ENCODE assay signal across 8 cellular contexts in genomic region chr17:57255776-57256681, GRCh38. TPM values are rescaled to one million over a fixed set of nuclear protein-coding genes. Genes with fewer than 3 reads are reported as not detected.
DNase-seq lines count a peak whose midpoint lies in the region; ATAC-seq, FAIRE-seq and TF ChIP-seq lines count a peak whose summit lies in the region.

Gene MSI2, plus strand, starts transcription at chr17:57256523. Its CDS starts 220 bp downstream, at chr17:57256743.

- no peaks in the 10 kb centered on the region for H3K79me2 ChIP-seq in PC-9 (ENCODE audit: low read depth)

- no peaks in the 10 kb centered on the region for H4K20me1 ChIP-seq in PC-9 (ENCODE audit: insufficient read depth)

- TF ChIP-seq POLR2A in erythroblast (IDR thresholded peaks at IDR 0.05; ENCODE audit: low read length): no peak

- peak; percentile 71 for ATAC-seq in CD4-positive, alpha-beta T cell (ENCODE audit: poor library complexity)
- peak; percentile 65 for ATAC-seq in GM21360 (IDR thresholded peaks at IDR 0.05; ENCODE audit: unreplicated experiment)
- peak; percentile 82 to 83 for ATAC-seq in activated T-cell treated with anti-CD3 and anti-CD28 coated beads, Interleukin-2, amount 50 U/mL, for 4 hours

- no peak for TF ChIP-seq CTCF in CD4-positive, alpha-beta T cell (IDR thresholded peaks at IDR 0.05)
- no peak for TF ChIP-seq CTCF in PC-9 (conservative IDR thresholded peaks at IDR 0.05)

- BruUV-seq in PC-9 (replicated peaks; lab: Mats Ljungman, UMichigan): no TSS peak

- H3K4me1 Mint-ChIP-seq in CD4-positive, alpha-beta T cell (ENCODE audit: low read depth): peaks cover 48% of the 10 kb centered on the region
- H3K4me1 Mint-ChIP-seq in activated T-cell treated with anti-CD3 and anti-CD28 coated beads, Interleukin-2, amount 50 U/mL, for 4 hours (ENCODE audit: low read depth): peaks cover 39% of the 10 kb centered on the region

- H3K4me3 ChIP-seq in PC-9 (peak within 1 kb of the TSS; percentile 66), mucosa of stomach (ENCODE audit: low read length) (peak within 1 kb of the TSS; percentile 54)

- H3K9ac ChIP-seq in mucosa of stomach (ENCODE audit: low read length): peak within 1 kb of the TSS; percentile 70

- CTCF ChIA-PET in CD4-positive, alpha-beta T cell (lab: Charles Lee): interaction anchor here (8.3 kb wide), 1 partner anchor 12 kb away, joined by 79 read pairs; no protein-coding TSS in a partner anchor
- CTCF ChIA-PET in PC-9 (lab: Charles Lee): no interaction called here

- intact Hi-C loops in CD4-positive, alpha-beta T cell (cut with DNase I, micrococcal nuclease): loop anchor here (2.0 to 10.0 kb wide), 7 partner anchors 41 to 1899 kb away; partner anchors contain the start of genes MRPS23 (in 1 of the 2), PRR11 (in 1 of the 2), SKA2 (in 1 of the 2) and SRSF1 (in 1 of the 2)
- intact Hi-C loops in PC-9 (cut with micrococcal nuclease; ENCODE audit: unreplicated experiment): no loop called here

- H2AFZ ChIP-seq in PC-9: peak within 1 kb of the TSS; percentile 90

- H3K9me3 Mint-ChIP-seq in CD4-positive, alpha-beta T cell: peaks cover 3% of the 10 kb centered on the region
- H3K9me3 Mint-ChIP-seq in activated T-cell treated with anti-CD3 and anti-CD28 coated beads, Interleukin-2, amount 50 U/mL, for 4 hours: no peaks in the 10 kb centered on the region

- peak; percentile 95 for FAIRE-seq in HTR-8/SVneo (lab: Jason Lieb, UNC)

- H3K27ac ChIP-seq in CD4-positive, alpha-beta T cell (ENCODE audit: low read depth, low read length): peak within 1 kb of the TSS; percentile 72
- H3K27ac ChIP-seq in PC-9: no peak within 1 kb of the TSS

- H3K4me1 ChIP-seq in PC-9 (replicated peaks; ENCODE audit: insufficient read depth) (peaks cover 3% of the 10 kb centered on the region; the same call in 1 of the 2 replicates), mucosa of stomach (ENCODE audit: control insufficient read depth, insufficient read depth, low read length) (peaks cover 8% of the 10 kb centered on the region)

- POLR2A ChIA-PET in CD4-positive, alpha-beta T cell (lab: Charles Lee): interaction anchor here (0.9 to 2.2 kb wide), 7 partner anchors 12 to 1899 kb away, joined by 3 to 9 read pairs (median 3); partner anchors contain the start of genes AKAP1, MRPS23 and PRR11
- POLR2A ChIA-PET in PC-9 (lab: Charles Lee; ENCODE audit: unreplicated experiment): no interaction called here

- peaks cover 48% of the 10 kb centered on the region for H3K36me3 Mint-ChIP-seq in CD4-positive, alpha-beta T cell (ENCODE audit: low read depth)
- peaks cover 9% of the 10 kb centered on the region for H3K36me3 Mint-ChIP-seq in activated T-cell treated with anti-CD3 and anti-CD28 coated beads, Interleukin-2, amount 50 U/mL, for 4 hours (ENCODE audit: insufficient read depth)

- H3K27me3 ChIP-seq in CD4-positive, alpha-beta T cell (ENCODE audit: control insufficient read depth, insufficient read depth, low read length): no peaks in the 10 kb centered on the region
- peaks cover 30% of the 10 kb centered on the region for H3K27me3 ChIP-seq in PC-9 (ENCODE audit: insufficient read depth, low read depth)
- H3K27me3 ChIP-seq in mucosa of stomach (ENCODE audit: control insufficient read depth, insufficient read depth, low read length): no peaks in the 10 kb centered on the region

- peak within 1 kb of the TSS; percentile 98 for H3K27ac Mint-ChIP-seq in CD4-positive, alpha-beta T cell

- peak; percentile 82 to 93 (median 88) for DNase-seq in CD4-positive, alpha-beta T cell
- DNase-seq in HTR-8/SVneo (ENCODE audit: insufficient read length, low spot score): peak; percentile 85
- peak; percentile 39 to 61 for DNase-seq in PC-9
- peak; percentile 94 for DNase-seq in activated T-cell treated with anti-CD3 and anti-CD28 coated beads, Interleukin-2, amount 50 U/mL, for 4 hours
- DNase-seq in erythroblast (lab: John Stamatoyannopoulos, UW): peak; percentile 88 to 93
- peak; percentile 85 to 90 for DNase-seq in stimulated activated CD8-positive, alpha-beta memory T cell treated with anti-CD3 and anti-CD28 coated beads, Interleukin-4, amount 100 ng/mL, for 4 hours (ENCODE audit: low read depth in 2 of 2, low spot score in 1 of 2)

- H3K27me3 Mint-ChIP-seq in CD4-positive, alpha-beta T cell: no peaks in the 10 kb centered on the region
- no peaks in the 10 kb centered on the region for H3K27me3 Mint-ChIP-seq in activated T-cell treated with anti-CD3 and anti-CD28 coated beads, Interleukin-2, amount 50 U/mL, for 4 hours (ENCODE audit: low read depth)

- no peaks in the 10 kb centered on the region for H3K9me2 ChIP-seq in PC-9 (ENCODE audit: insufficient read depth)

- H3K4me3 Mint-ChIP-seq in CD4-positive, alpha-beta T cell: peak within 1 kb of the TSS; percentile 99
- peak within 1 kb of the TSS; percentile 94 for H3K4me3 Mint-ChIP-seq in activated T-cell treated with anti-CD3 and anti-CD28 coated beads, Interleukin-2, amount 50 U/mL, for 4 hours

- H3K4me2 ChIP-seq in PC-9: peak within 1 kb of the TSS; percentile 93

- H3F3A ChIP-seq in PC-9 (ENCODE audit: insufficient read depth, low read depth): no peaks in the 10 kb centered on the region; the same call in 1 of the 2 replicates

- no peaks in the 10 kb centered on the region for H3K36me3 ChIP-seq in PC-9 (ENCODE audit: low read depth)
- no peaks in the 10 kb centered on the region for H3K36me3 ChIP-seq in mucosa of stomach (ENCODE audit: control insufficient read depth, insufficient read depth, low read length)

- H3K9me3 ChIP-seq in CD4-positive, alpha-beta T cell (ENCODE audit: control insufficient read depth, low read length): no peaks in the 10 kb centered on the region
- 0 out of 2 replicates have a peak, but pooled peaks cover 2% of the 10 kb centered on the region for H3K9me3 ChIP-seq in PC-9 (ENCODE audit: insufficient read depth, low read depth)
- no peaks in the 10 kb centered on the region for H3K9me3 ChIP-seq in mucosa of stomach (ENCODE audit: control insufficient read depth, low read length)

RNA-seq across cellular contexts. Expression of gene MSI2, which starts in this region (rescaled TPM):
- 100 to 1,000 TPM; 129 to 132 TPM for total RNA-seq in CD4-positive, alpha-beta T cell
- total RNA-seq in PC-9 (2021): 11.8 and 15.7 TPM in 2 replicates
- total RNA-seq in activated T-cell treated with anti-CD3 and anti-CD28 coated beads, Interleukin-2, amount 50 U/mL, for 4 hours: 10 to 100 TPM; 40.6 to 56.2 (median 54.3) TPM
